8 cellular contexts compared by ENCODE assay signal in genomic region chr15:82045179-82045891, GRCh38.
DNase-seq lines count a peak whose midpoint lies in the region; ATAC-seq and TF ChIP-seq lines count a peak whose summit lies in the region.

No MANE protein-coding gene starts in this region.

- ATAC-seq in GM18907 (IDR thresholded peaks at IDR 0.05; ENCODE audit: unreplicated experiment) (peak; percentile 16), memory B cell (ENCODE audit: low read depth) (no peak)
- no peak for ATAC-seq in effector memory CD8-positive, alpha-beta T cell (replicated peaks)
- ATAC-seq in stimulated activated naive CD8-positive, alpha-beta T cell treated with anti-CD3 and anti-CD28 coated beads, Interleukin-15, amount 100 ng/mL, for 72 hours, result no peak

- H3K27ac Mint-ChIP-seq in effector memory CD8-positive, alpha-beta T cell, result peak overlapping the region in 1 of 2 donors; percentile 44
- H3K27ac Mint-ChIP-seq in memory B cell, result no peak overlapping the region
- H3K27ac Mint-ChIP-seq in stimulated activated naive CD8-positive, alpha-beta T cell treated with anti-CD3 and anti-CD28 coated beads, Interleukin-15, amount 100 ng/mL, for 72 hours, result peak overlapping the region in 1 of 2 donors; percentile 63

- TF ChIP-seq CTCF in VCaP (conservative IDR thresholded peaks at IDR 0.05), result no peak

- peaks cover 0 to 17% of the 10 kb centered on the region in 2 donors for H3K4me1 Mint-ChIP-seq in effector memory CD8-positive, alpha-beta T cell (ENCODE audit: low read depth in 2 of 2)
- peaks cover 3% of the 10 kb centered on the region for H3K4me1 Mint-ChIP-seq in memory B cell
- peaks cover 30% of the 10 kb centered on the region for H3K4me1 Mint-ChIP-seq in stimulated activated naive CD8-positive, alpha-beta T cell treated with anti-CD3 and anti-CD28 coated beads, Interleukin-15, amount 100 ng/mL, for 72 hours

- peak overlapping the region; percentile 82 to 90 for H3K4me3 Mint-ChIP-seq in effector memory CD8-positive, alpha-beta T cell
- H3K4me3 Mint-ChIP-seq in memory B cell, result peak overlapping the region; percentile 69
- peak overlapping the region; percentile 92 to 94 for H3K4me3 Mint-ChIP-seq in stimulated activated naive CD8-positive, alpha-beta T cell treated with anti-CD3 and anti-CD28 coated beads, Interleukin-15, amount 100 ng/mL, for 72 hours

- peak; percentile 64 for DNase-seq in AG20443 (ENCODE audit: low spot score)
- peak; percentile 46 for DNase-seq in HS-27A (ENCODE audit: low read depth)
- no peak for DNase-seq in effector memory CD8-positive, alpha-beta T cell
- DNase-seq in memory B cell (ENCODE audit: low spot score in 2 of 2), result peak in 1 of 2 donors; percentile 21
- DNase-seq in stimulated activated naive CD8-positive, alpha-beta T cell treated with anti-CD3 and anti-CD28 coated beads, Interleukin-15, amount 100 ng/mL, for 72 hours, result peak; percentile 40 to 45
- DNase-seq in NCI-H2107 treated with DMSO at 0.1 percent for 48 hours (lab: John Stamatoyannopoulos, UW; ENCODE audit: unreplicated experiment), result no peak

- H3K36me3 Mint-ChIP-seq in effector memory CD8-positive, alpha-beta T cell (ENCODE audit: insufficient read depth), result peaks cover 3% of the 10 kb centered on the region
- H3K36me3 Mint-ChIP-seq in memory B cell, result peaks cover 2% of the 10 kb centered on the region

- peaks cover 8 to 58% of the 10 kb centered on the region in 2 donors for H3K27me3 Mint-ChIP-seq in effector memory CD8-positive, alpha-beta T cell
- H3K27me3 Mint-ChIP-seq in memory B cell, result peaks cover 11% of the 10 kb centered on the region
- peaks cover 45% of the 10 kb centered on the region for H3K27me3 Mint-ChIP-seq in stimulated activated naive CD8-positive, alpha-beta T cell treated with anti-CD3 and anti-CD28 coated beads, Interleukin-15, amount 100 ng/mL, for 72 hours

- peaks cover 0 to 6% of the 10 kb centered on the region in 2 donors for H3K9me3 Mint-ChIP-seq in effector memory CD8-positive, alpha-beta T cell
- H3K9me3 Mint-ChIP-seq in memory B cell, result no peaks in the 10 kb centered on the region
- H3K9me3 Mint-ChIP-seq in stimulated activated naive CD8-positive, alpha-beta T cell treated with anti-CD3 and anti-CD28 coated beads, Interleukin-15, amount 100 ng/mL, for 72 hours, result no peaks in the 10 kb centered on the region

- peak overlapping the region; percentile 100 for H3K27ac ChIP-seq in VCaP

Comparison
In these comparisons a context has a peak if more than half of its experiments do, and no peak if none do; other contexts are left out.
1. DNase-seq: peak in AG20443 (single experiment), HS-27A (single experiment) and stimulated activated naive CD8-positive, alpha-beta T cell treated with anti-CD3 and anti-CD28 coated beads, Interleukin-15, amount 100 ng/mL, for 72 hours (2 of 2); none in effector memory CD8-positive, alpha-beta T cell (0 of 3) and NCI-H2107 treated with DMSO at 0.1 percent for 48 hours (single experiment).
2. Peak in every context shown above with its lines, with median percentiles within 50 percentile points of each other: H3K4me3 Mint-ChIP-seq.